Comparison of ENCODE assay signal across 10 cellular contexts in the genomic region with DNA sequence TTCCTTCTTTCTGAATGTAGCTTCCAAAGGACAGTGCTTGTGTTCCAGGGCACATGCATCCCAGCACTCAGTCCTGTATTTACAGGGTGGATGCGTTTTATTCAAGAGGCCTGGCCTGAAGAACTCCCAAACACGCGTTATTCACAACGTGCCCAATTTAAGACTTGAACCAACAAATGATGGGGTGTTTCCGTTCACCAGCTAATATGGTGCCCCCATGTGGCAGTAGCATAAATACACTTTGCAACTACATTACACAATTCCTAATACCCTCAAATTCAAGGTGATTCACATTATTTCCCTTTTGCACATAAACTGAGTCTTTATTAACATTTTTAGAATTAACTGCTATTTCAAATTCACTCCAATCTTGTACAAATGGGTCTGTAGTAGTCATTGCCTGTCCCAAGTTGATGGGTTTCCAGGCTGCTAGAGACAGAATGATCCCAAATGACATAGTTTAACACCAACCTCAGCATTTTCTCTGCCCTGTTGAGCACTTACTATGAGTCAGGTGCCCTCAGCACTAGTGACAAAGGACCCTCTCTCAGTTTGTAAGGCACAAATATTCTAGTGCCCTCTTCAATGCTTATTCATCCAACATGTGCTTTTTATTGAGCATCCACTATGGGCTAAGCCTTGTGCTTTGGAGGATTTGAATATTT. TPM values are rescaled to one million over a fixed set of nuclear protein-coding genes. Genes with fewer than 3 reads are reported as not detected.
DNase-seq lines count a peak whose midpoint lies in the region; TF ChIP-seq lines count a peak whose summit lies in the region.
"Had no signal": no experiment of that assay in that cellular context is flagged by ENCODE, and none has a peak within 500 bp of the region (broad histone marks: within the 10 kb centered on the region; RNA-seq: fewer than 3 reads in every experiment).

No MANE protein-coding gene starts in this region.

- no peak overlapping the region for H3K27ac Mint-ChIP-seq in neural crest cell (ENCODE audit: unreplicated experiment)

- no peaks in the 10 kb centered on the region for H4K20me1 ChIP-seq in Loucy (ENCODE audit: insufficient read depth, low read length, poor library complexity, severe bottlenecking)
- H4K20me1 ChIP-seq: BLaER1 had no signal

- H3K79me2 ChIP-seq in Loucy (ENCODE audit: insufficient read depth, low read length), result no peaks in the 10 kb centered on the region

- peaks cover 5% of the 10 kb centered on the region for H3K4me1 Mint-ChIP-seq in neural crest cell

- no peak overlapping the region for H3K4me3 ChIP-seq in Loucy (ENCODE audit: low read length, poor library complexity, severe bottlenecking)
- H3K4me3 ChIP-seq: BLaER1 had no signal

- H3K36me3 Mint-ChIP-seq in neural crest cell (ENCODE audit: low read depth), result no peaks in the 10 kb centered on the region

- peak; percentile 30 for DNase-seq in DMS153 (lab: John Stamatoyannopoulos, UW)
- DNase-seq in DMS153 treated with DMSO at 0.1 percent for 48 hours (lab: John Stamatoyannopoulos, UW; ENCODE audit: unreplicated experiment), result no peak
- DNase-seq in cerebellar cortex (ENCODE audit: low spot score), result peak; percentile 14
- no peak for DNase-seq in neural crest cell (ENCODE audit: low read depth, low spot score)
- DNase-seq in NCI-H226, result no peak
- DNase-seq in activated CD8-positive, alpha-beta memory T cell treated with anti-CD3 and anti-CD28 coated beads for 24 hours, result no peak
- DNase-seq in GOT3 (lab: John Stamatoyannopoulos, UW), result no peak

- H3K4me2 ChIP-seq in Loucy (ENCODE audit: low read depth, low read length, poor library complexity, severe bottlenecking), result no peak overlapping the region
- H3K4me2 ChIP-seq: BLaER1 had no signal

- H3K4me3 Mint-ChIP-seq in neural crest cell, result no peak overlapping the region

- H3K36me3 ChIP-seq in Loucy (ENCODE audit: insufficient read depth, low read length), result no peaks in the 10 kb centered on the region
- H3K36me3 ChIP-seq: BLaER1 had no signal

- H3K27me3 ChIP-seq in Loucy (ENCODE audit: insufficient read depth, low read length, poor library complexity, severe bottlenecking), result no peaks in the 10 kb centered on the region
- H3K27me3 ChIP-seq: BLaER1 had no signal

- no peak overlapping the region for H3K9ac ChIP-seq in Loucy (ENCODE audit: low read depth, low read length, poor library complexity, severe bottlenecking)
- H3K9ac ChIP-seq: BLaER1 had no signal

- H3K9me3 ChIP-seq in Loucy (ENCODE audit: insufficient read depth, low read depth, low read length), result no peaks in the 10 kb centered on the region
- H3K9me3 ChIP-seq: BLaER1 had no signal

- H3K4me1 ChIP-seq in Loucy (ENCODE audit: insufficient read depth, low read length, poor library complexity, severe bottlenecking), result no peaks in the 10 kb centered on the region
- H3K4me1 ChIP-seq: BLaER1 had no signal

- no peak overlapping the region for H2AFZ ChIP-seq in Loucy (ENCODE audit: low read length)

- TF ChIP-seq CTCF in Loucy (conservative IDR thresholded peaks at IDR 0.05; ENCODE audit: low read length), result peak; percentile 83
- TF ChIP-seq CTCF in neural crest cell (conservative IDR thresholded peaks at IDR 0.05), result peak; percentile 47

- no peaks in the 10 kb centered on the region for H3K9me2 ChIP-seq in Loucy (replicated peaks; ENCODE audit: low read depth, low read length)

- peaks cover 3% of the 10 kb centered on the region for H3K9me3 Mint-ChIP-seq in neural crest cell

- no peaks in the 10 kb centered on the region for H3K27me3 Mint-ChIP-seq in neural crest cell (ENCODE audit: low read depth)

- H3F3A ChIP-seq in Loucy (ENCODE audit: low read depth), result no peaks in the 10 kb centered on the region

RNA-seq across cellular contexts. Expression of a gene that starts 26.9 kb away (rescaled TPM):
- not detected in 2 replicates for total RNA-seq in neural crest cell
- total RNA-seq: T-helper 2 cell treated with Interferon-gamma antibody and Interleukin-4, amounts not matched to agents 100 ng/mL and 5 ng/mL, for 36 hours had no signal

RNA-seq across cellular contexts. Expression of a gene that starts 50.7 kb away (rescaled TPM):
- total RNA-seq in neural crest cell, result not detected in 2 replicates

Comparison
In these comparisons a context has a peak if more than half of its experiments do, and no peak if none do; other contexts are left out.
1. DNase-seq: peak in DMS153 (single experiment) and cerebellar cortex (single experiment); none in DMS153 treated with DMSO at 0.1 percent for 48 hours (single experiment), neural crest cell (single experiment), NCI-H226 (single experiment), activated CD8-positive, alpha-beta memory T cell treated with anti-CD3 and anti-CD28 coated beads for 24 hours (single experiment) and GOT3 (single experiment).